In genomic region chr4:146654976-146655761, GRCh38 we compare ENCODE assay signal across 8 cellular contexts. TPM values are rescaled to one million over a fixed set of nuclear protein-coding genes. Genes with fewer than 3 reads are reported as not detected.
DNase-seq lines count a peak whose midpoint lies in the region; ATAC-seq and TF ChIP-seq lines count a peak whose summit lies in the region.

No MANE protein-coding gene starts in this region.

- peak; percentile 25 to 41 for ATAC-seq in activated T-cell treated with anti-CD3 and anti-CD28 coated beads, Interleukin-2, amount 50 U/mL, for 72 hours (replicated peaks in 1 of 2)

- TF ChIP-seq CTCF in coronary artery (IDR thresholded peaks at IDR 0.05): no peak
- no peak for TF ChIP-seq CTCF in uterus (IDR thresholded peaks at IDR 0.05)
- TF ChIP-seq CTCF in OCI-LY7 (conservative IDR thresholded peaks at IDR 0.05; ENCODE audit: low read length): no peak

- H3K36me3 ChIP-seq in mucosa of rectum (ENCODE audit: control insufficient read depth in 2 of 2, insufficient read depth in 2 of 2, low read length in 2 of 2): no peaks in the 10 kb centered on the region
- H3K36me3 ChIP-seq in uterus: no peaks in the 10 kb centered on the region
- no peaks in the 10 kb centered on the region for H3K36me3 ChIP-seq in OCI-LY7 (ENCODE audit: insufficient read depth, low read length)

- H3K36me3 Mint-ChIP-seq in activated T-cell treated with anti-CD3 and anti-CD28 coated beads, Interleukin-2, amount 50 U/mL, for 72 hours (ENCODE audit: insufficient read depth in 2 of 2): peaks cover 0 to 2% of the 10 kb centered on the region in 2 donors

- H4K20me1 ChIP-seq in OCI-LY7 (ENCODE audit: insufficient read depth, low read length): no peaks in the 10 kb centered on the region

- no peak overlapping the region for H3K9ac ChIP-seq in mucosa of rectum (ENCODE audit: low read depth in 1 of 2, low read length in 2 of 2)

- H3K79me2 ChIP-seq in OCI-LY7 (ENCODE audit: insufficient read depth, low read depth, low read length): no peaks in the 10 kb centered on the region

- BruUV-seq in OCI-LY7 (replicated peaks; lab: Mats Ljungman, UMichigan): no TSS peak

- H2AFZ ChIP-seq in OCI-LY7 (ENCODE audit: low read length): no peak overlapping the region

- CTCF ChIA-PET in OCI-LY7 (lab: Charles Lee; ENCODE audit: unreplicated experiment): no interaction called here

- H3K9me2 ChIP-seq in OCI-LY7 (ENCODE audit: insufficient read depth, low read length): no peaks in the 10 kb centered on the region

- H3K4me3 ChIP-seq in coronary artery: peak overlapping the region; percentile 71
- peak overlapping the region; percentile 22 to 55 for H3K4me3 ChIP-seq in mucosa of rectum (ENCODE audit: low read length in 2 of 2)
- peak overlapping the region; percentile 10 to 34 for H3K4me3 ChIP-seq in uterus
- no peak overlapping the region for H3K4me3 ChIP-seq in OCI-LY7 (ENCODE audit: low read depth, low read length, poor library complexity, severe bottlenecking)

- H3K27me3 ChIP-seq in mucosa of rectum (ENCODE audit: control insufficient read depth in 2 of 2, insufficient read depth in 2 of 2, low read length in 2 of 2): peaks cover 11 to 24% of the 10 kb centered on the region in 2 donors
- H3K27me3 ChIP-seq in uterus: peaks cover 0 to 12% of the 10 kb centered on the region in 2 donors

- no peaks in the 10 kb centered on the region for H3K9me3 Mint-ChIP-seq in activated T-cell treated with anti-CD3 and anti-CD28 coated beads, Interleukin-2, amount 50 U/mL, for 72 hours

- peaks cover 12% of the 10 kb centered on the region for H3K4me1 Mint-ChIP-seq in activated T-cell treated with anti-CD3 and anti-CD28 coated beads, Interleukin-2, amount 50 U/mL, for 72 hours (ENCODE audit: low read depth)

- peak in 1 of 2 donors; percentile 15 for DNase-seq in activated T-cell treated with anti-CD3 and anti-CD28 coated beads, Interleukin-2, amount 50 U/mL, for 72 hours
- DNase-seq in activated T-cell treated with anti-CD3 and anti-CD28 coated beads, Interleukin-2, amount 50 U/mL, for 48 hours: no peak
- DNase-seq in coronary artery (ENCODE audit: low spot score) (no peak), uterus (no peak), OCI-LY7 (ENCODE audit: low spot score) (no peak), OCI-M2 (lab: John Stamatoyannopoulos, UW; ENCODE audit: unreplicated experiment) (no peak), inferior parietal cortex (ENCODE audit: extremely low spot score) (no peak)

- POLR2A ChIA-PET in OCI-LY7 (lab: Charles Lee): no interaction called here

- H3K4me2 ChIP-seq in OCI-LY7 (ENCODE audit: low read length): no peak overlapping the region

- no peaks in the 10 kb centered on the region for H3K9me3 ChIP-seq in mucosa of rectum (ENCODE audit: control insufficient read depth in 2 of 2, low read length in 2 of 2)
- no peaks in the 10 kb centered on the region for H3K9me3 ChIP-seq in uterus
- no peaks in the 10 kb centered on the region for H3K9me3 ChIP-seq in OCI-LY7 (ENCODE audit: low read length)

- H3K4me1 ChIP-seq in mucosa of rectum (ENCODE audit: control insufficient read depth in 2 of 2, insufficient read depth in 2 of 2, low read length in 2 of 2) (no peaks in the 10 kb centered on the region), uterus (no peaks in the 10 kb centered on the region), OCI-LY7 (ENCODE audit: insufficient read depth, low read length, poor library complexity, severe bottlenecking) (no peaks in the 10 kb centered on the region)

- H3K27ac Mint-ChIP-seq in activated T-cell treated with anti-CD3 and anti-CD28 coated beads, Interleukin-2, amount 50 U/mL, for 72 hours: no peak overlapping the region

- TF ChIP-seq POLR2A in uterus (IDR thresholded peaks at IDR 0.05): no peak

- intact Hi-C loops in uterus (cut with DNase I; ENCODE audit: low total_unique reads) (no loop called here), OCI-LY7 (cut with micrococcal nuclease; ENCODE audit: unreplicated experiment) (no loop called here)

- H3K4me3 Mint-ChIP-seq in activated T-cell treated with anti-CD3 and anti-CD28 coated beads, Interleukin-2, amount 50 U/mL, for 72 hours: peak overlapping the region; percentile 80 to 94

- no peak overlapping the region for H3K27ac ChIP-seq in coronary artery
- H3K27ac ChIP-seq in mucosa of rectum (ENCODE audit: low read depth in 2 of 2, low read length in 2 of 2): no peak overlapping the region
- H3K27ac ChIP-seq in uterus: no peak overlapping the region
- H3K27ac ChIP-seq in OCI-LY7 (ENCODE audit: low read depth, low read length, poor library complexity, severe bottlenecking): no peak overlapping the region

- H3K27me3 Mint-ChIP-seq in activated T-cell treated with anti-CD3 and anti-CD28 coated beads, Interleukin-2, amount 50 U/mL, for 72 hours (ENCODE audit: low read depth): peaks cover 84% of the 10 kb centered on the region

RNA-seq across cellular contexts. Expression of gene POU4F2, which starts 16.5 kb away (rescaled TPM):
- total RNA-seq in activated T-cell treated with anti-CD3 and anti-CD28 coated beads, Interleukin-2, amount 50 U/mL, for 72 hours: not detected
- total RNA-seq in uterus (not detected), OCI-LY7 (2022) (not detected in 2 replicates)
- not detected in 2 replicates for total RNA-seq in OCI-LY7 (2014; rRNA removed; shearing (Covaris generic))
